In the genomic region with DNA sequence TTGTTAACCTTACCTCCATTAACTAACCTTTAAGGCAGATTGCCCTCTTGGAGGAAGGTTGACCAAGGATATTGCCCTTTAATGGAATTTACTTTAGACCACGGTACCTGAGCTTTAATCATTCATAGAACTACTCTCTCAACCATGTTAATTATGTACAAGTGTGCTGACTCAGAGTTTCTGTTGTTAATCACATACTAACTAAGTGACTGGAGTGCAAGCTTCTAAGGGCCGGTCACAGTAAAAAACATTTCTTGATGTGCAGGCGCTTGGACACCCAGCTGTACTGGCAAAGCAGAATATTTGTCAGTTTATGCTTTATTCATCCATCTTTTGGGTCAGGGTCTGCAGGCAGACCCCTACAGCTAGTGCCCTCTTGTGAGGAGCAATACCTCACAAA, we compare ENCODE assay signal across 2 cellular contexts. TPM values are rescaled to one million over a fixed set of nuclear protein-coding genes. Genes with fewer than 3 reads are reported as not detected.
"Had no signal": no experiment of that assay in that cellular context is flagged by ENCODE, and none has a peak within 500 bp of the region (broad histone marks: within the 10 kb centered on the region; RNA-seq: fewer than 3 reads in every experiment).

No MANE protein-coding gene starts in this region.

RNA-seq across cellular contexts. Expression of gene HSFY1, which starts 6.6 kb away (rescaled TPM):
- total RNA-seq: G401, GM12878 had no signal
- polyA plus RNA-seq: GM12878 had no signal
